Comparison of ENCODE assay signal across 9 cellular contexts in the genomic region with DNA sequence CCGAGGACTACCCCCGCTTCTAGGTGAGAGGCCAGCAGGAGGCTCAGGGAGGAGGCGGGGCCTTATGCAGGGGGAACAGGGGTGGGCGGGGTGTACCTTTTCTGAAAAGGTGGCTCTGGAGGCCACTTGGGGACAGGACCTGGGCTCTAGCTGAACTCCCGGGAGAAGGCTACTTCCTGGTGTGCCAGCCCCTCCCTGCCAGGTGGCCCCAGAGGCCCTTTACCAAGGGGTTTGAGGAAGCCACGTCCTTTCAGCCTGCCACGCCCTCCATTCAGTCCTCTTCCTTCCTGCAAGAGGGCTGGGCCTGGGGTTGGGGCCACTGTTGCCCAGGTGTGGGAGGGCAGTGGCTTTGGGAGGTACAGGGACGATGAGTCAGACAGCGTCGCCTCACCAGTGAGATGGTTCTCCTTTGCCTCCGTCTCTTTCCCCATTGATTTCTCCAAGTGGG. TPM values are rescaled to one million over a fixed set of nuclear protein-coding genes. Genes with fewer than 3 reads are reported as not detected.
DNase-seq lines count a peak whose midpoint lies in the region; ATAC-seq and TF ChIP-seq lines count a peak whose summit lies in the region.
"Not testable (repeated sequence)": the region's sequence is repeated elsewhere in the genome, so short reads cannot be mapped to it uniquely, and the experiment has no call there.
"Had no signal": no experiment of that assay in that cellular context is flagged by ENCODE, and none has a peak within 500 bp of the region (broad histone marks: within the 10 kb centered on the region; RNA-seq: fewer than 3 reads in every experiment).

No MANE protein-coding gene starts in this region.

- H3F3A ChIP-seq in DOHH2 (ENCODE audit: control insufficient read depth, insufficient read depth): not testable (repeated sequence)

- 17 to 40% methylated on average over 1 to 4 of the region's 11 CpGs for WGBS in esophagus squamous epithelium, 2 donors

- peak in 1 of 4 donors; percentile 34 for TF ChIP-seq POLR2A in esophagus squamous epithelium (IDR thresholded peaks at IDR 0.05)

- intact Hi-C loops in activated B cell treated with CpG ODN at 0.5 μM for 24 hours (cut with micrococcal nuclease): loop anchor here (1.0 to 10.0 kb wide), 3 partner anchors 17 to 470 kb away; no protein-coding TSS in a partner anchor
- intact Hi-C loops in esophagus squamous epithelium (cut with DNase I): loop anchor here (10.0 kb wide), 2 partner anchors 150 to 470 kb away; no protein-coding TSS in a partner anchor

- H2AFZ ChIP-seq in KMS-11 (ENCODE audit: low read depth): peak overlapping the region; percentile 33; the same call in 1 of the 2 replicates

- H3K4me1 ChIP-seq in DOHH2 (ENCODE audit: control insufficient read depth, low read length) (peaks cover 24% of the 10 kb centered on the region), KMS-11 (ENCODE audit: low read depth, poor library complexity, severe bottlenecking) (peaks cover 49% of the 10 kb centered on the region), esophagus squamous epithelium (peaks cover 4 to 39% (median 20%) of the 10 kb centered on the region in 3 donors)

- H3K4me1 Mint-ChIP-seq in activated B cell treated with CpG ODN at 0.5 μM for 24 hours: peaks cover 37% of the 10 kb centered on the region
- peaks cover 9 to 16% of the 10 kb centered on the region in 2 donors for H3K4me1 Mint-ChIP-seq in natural killer cell treated with Interleukin-12 subunit alpha and Interleukin-12 subunit beta and Interleukin-15 and Interleukin-18, amount 100 ng/mL, for 72 hours (ENCODE audit: low read depth in 2 of 2)
- H3K4me1 Mint-ChIP-seq in stimulated activated naive CD8-positive, alpha-beta T cell treated with anti-CD3 and anti-CD28 coated beads, Interleukin-15, Interleukin-2, amounts not matched to agents 100 ng/mL and 50 ng/mL, for 24 hours (ENCODE audit: low read depth): peaks cover 36% of the 10 kb centered on the region

- not testable (repeated sequence) for H3K36me3 ChIP-seq in DOHH2 (ENCODE audit: control insufficient read depth, low read length); KMS-11 (ENCODE audit: insufficient read depth); esophagus squamous epithelium

- H3K4me3 Mint-ChIP-seq in activated B cell treated with CpG ODN at 0.5 μM for 24 hours: peak overlapping the region; percentile 77
- H3K4me3 Mint-ChIP-seq in natural killer cell treated with Interleukin-12 subunit alpha and Interleukin-12 subunit beta and Interleukin-15 and Interleukin-18, amount 100 ng/mL, for 72 hours: peak overlapping the region; percentile 17
- not testable (repeated sequence) for H3K4me3 Mint-ChIP-seq in stimulated activated naive CD8-positive, alpha-beta T cell treated with anti-CD3 and anti-CD28 coated beads, Interleukin-15, Interleukin-2, amounts not matched to agents 100 ng/mL and 50 ng/mL, for 24 hours

- TF ChIP-seq CTCF in DOHH2 (IDR thresholded peaks at IDR 0.05; ENCODE audit: low read depth, low read length, poor library complexity, severe bottlenecking); KMS-11 (conservative IDR thresholded peaks at IDR 0.05; ENCODE audit: low read depth, low read length); activated B cell treated with CpG ODN at 0.5 μM for 24 hours (IDR thresholded peaks at IDR 0.05); esophagus squamous epithelium (IDR thresholded peaks at IDR 0.05): not testable (repeated sequence)

- not testable (repeated sequence) for H3K9me3 Mint-ChIP-seq in activated B cell treated with CpG ODN at 0.5 μM for 24 hours; natural killer cell treated with Interleukin-12 subunit alpha and Interleukin-12 subunit beta and Interleukin-15 and Interleukin-18, amount 100 ng/mL, for 72 hours; stimulated activated naive CD8-positive, alpha-beta T cell treated with anti-CD3 and anti-CD28 coated beads, Interleukin-15, Interleukin-2, amounts not matched to agents 100 ng/mL and 50 ng/mL, for 24 hours

- not testable (repeated sequence) for H3K36me3 Mint-ChIP-seq in activated B cell treated with CpG ODN at 0.5 μM for 24 hours (ENCODE audit: low read depth); natural killer cell treated with Interleukin-12 subunit alpha and Interleukin-12 subunit beta and Interleukin-15 and Interleukin-18, amount 100 ng/mL, for 72 hours; stimulated activated naive CD8-positive, alpha-beta T cell treated with anti-CD3 and anti-CD28 coated beads, Interleukin-15, Interleukin-2, amounts not matched to agents 100 ng/mL and 50 ng/mL, for 24 hours (ENCODE audit: low read depth)

- H3K4me2 ChIP-seq in DOHH2 (ENCODE audit: low read length) (peak overlapping the region; percentile 91), KMS-11 (peak overlapping the region; percentile 78)

- H3K4me3 ChIP-seq in DOHH2 (ENCODE audit: low read length) (peak overlapping the region; percentile 76), esophagus squamous epithelium (peak overlapping the region in 2 of 4 donors; percentile 11 to 28)
- H3K4me3 ChIP-seq in KMS-11 (IDR thresholded peaks at IDR 0.05; ENCODE audit: insufficient read depth, low read depth, low read length): not testable (repeated sequence)

- CTCF ChIA-PET in activated B cell treated with CpG ODN at 0.5 μM for 24 hours (lab: Charles Lee): not testable (repeated sequence)

- H3K27me3 Mint-ChIP-seq in activated B cell treated with CpG ODN at 0.5 μM for 24 hours; natural killer cell treated with Interleukin-12 subunit alpha and Interleukin-12 subunit beta and Interleukin-15 and Interleukin-18, amount 100 ng/mL, for 72 hours; stimulated activated naive CD8-positive, alpha-beta T cell treated with anti-CD3 and anti-CD28 coated beads, Interleukin-15, Interleukin-2, amounts not matched to agents 100 ng/mL and 50 ng/mL, for 24 hours: not testable (repeated sequence)

- peak overlapping the region; percentile 79 for H3K27ac Mint-ChIP-seq in activated B cell treated with CpG ODN at 0.5 μM for 24 hours
- not testable (repeated sequence) for H3K27ac Mint-ChIP-seq in natural killer cell treated with Interleukin-12 subunit alpha and Interleukin-12 subunit beta and Interleukin-15 and Interleukin-18, amount 100 ng/mL, for 72 hours
- H3K27ac Mint-ChIP-seq in stimulated activated naive CD8-positive, alpha-beta T cell treated with anti-CD3 and anti-CD28 coated beads, Interleukin-15, Interleukin-2, amounts not matched to agents 100 ng/mL and 50 ng/mL, for 24 hours: peak overlapping the region; percentile 36

- not testable (repeated sequence) for H3K9me2 ChIP-seq in DOHH2 (replicated peaks; ENCODE audit: control insufficient read depth, low read length)

- POLR2A ChIA-PET in activated B cell treated with CpG ODN at 0.5 μM for 24 hours (lab: Charles Lee): interaction anchor here (2.4 kb wide), 1 partner anchor 18 kb away, joined by 15 read pairs; no protein-coding TSS in a partner anchor

- not testable (repeated sequence) for H4K20me1 ChIP-seq in DOHH2 (ENCODE audit: control insufficient read depth, insufficient read depth, low read depth, low read length); KMS-11 (ENCODE audit: insufficient read depth)

- H3K27ac ChIP-seq in DOHH2 (ENCODE audit: low read depth, low read length): not testable (repeated sequence)
- H3K27ac ChIP-seq in KMS-11 (peak overlapping the region; percentile 86), esophagus squamous epithelium (peak overlapping the region; percentile 54 to 75 (median 74))

- not testable (repeated sequence) for ATAC-seq in activated B cell treated with CpG ODN at 0.5 μM for 24 hours (ENCODE audit: low read depth); natural killer cell treated with Interleukin-12 subunit alpha and Interleukin-12 subunit beta and Interleukin-15 and Interleukin-18, amount 100 ng/mL, for 72 hours

- H3K9ac ChIP-seq in KMS-11: peak overlapping the region; percentile 80; the same call in 1 of the 2 replicates

- not testable (repeated sequence) for H3K79me2 ChIP-seq in DOHH2 (ENCODE audit: control insufficient read depth, low read length); KMS-11 (ENCODE audit: insufficient read depth, low read depth)

- peak; percentile 42 for DNase-seq in OCI-M1 (lab: John Stamatoyannopoulos, UW)
- DNase-seq in activated B cell treated with CpG ODN at 0.5 μM for 24 hours; esophagus squamous epithelium (lab: John Stamatoyannopoulos, UW); natural killer cell treated with Interleukin-12 subunit alpha and Interleukin-12 subunit beta and Interleukin-15 and Interleukin-18, amount 100 ng/mL, for 72 hours (ENCODE audit: low spot score): not testable (repeated sequence)
- DNase-seq in activated effector memory CD4-positive, alpha-beta T cell treated with anti-CD3 and anti-CD28 coated beads, Interleukin-2, amount 50 U/mL, for 16 hours: peak; percentile 79

- not testable (repeated sequence) for H3K9me3 ChIP-seq in DOHH2 (ENCODE audit: control insufficient read depth, insufficient read depth, low read length); esophagus squamous epithelium

- not testable (repeated sequence) for H3K27me3 ChIP-seq in DOHH2 (ENCODE audit: control insufficient read depth, low read length); KMS-11 (ENCODE audit: insufficient read depth, low read depth); esophagus squamous epithelium

RNA-seq across cellular contexts. Expression of a gene that starts 12.9 kb away (rescaled TPM):
- 3.5 and 4.6 TPM in 2 replicates for total RNA-seq in activated B cell treated with CpG ODN at 0.5 μM for 24 hours
- not detected for total RNA-seq in esophagus squamous epithelium
- total RNA-seq in natural killer cell treated with Interleukin-12 subunit alpha and Interleukin-12 subunit beta and Interleukin-15 and Interleukin-18, amount 100 ng/mL, for 72 hours: 1 to 10 TPM in 1 of 2 donors, not detected in 1; 1.4 TPM
- total RNA-seq: SK-MEL-5 had no signal
